ENCODE assay signal across 8 cellular contexts in genomic region chr7:129952653-129953560, GRCh38. TPM values are rescaled to one million over a fixed set of nuclear protein-coding genes. Genes with fewer than 3 reads are reported as not detected.
DNase-seq lines count a peak whose midpoint lies in the region; ATAC-seq, FAIRE-seq and TF ChIP-seq lines count a peak whose summit lies in the region.

UBE2H (minus strand) TSS chr7:129952960; CDS start chr7:129952555, 405 bp downstream.

- H3K4me1 Mint-ChIP-seq in WTC11: peaks cover 15% of the 10 kb centered on the region
- peaks cover 6 to 8% of the 10 kb centered on the region in 2 donors for H3K4me1 Mint-ChIP-seq in immature natural killer cell

- H3K9me3 Mint-ChIP-seq in WTC11 (no peaks in the 10 kb centered on the region), immature natural killer cell (no peaks in the 10 kb centered on the region)

- peak; percentile 81 for TF ChIP-seq POLR2A in A549 (IDR thresholded peaks at IDR 0.05; ENCODE audit: low read length)

- CTCF ChIA-PET in A549 (lab: Yijun Ruan, JAX): interaction anchor here (0.6 to 1.9 kb wide), 3 partner anchors 20 to 289 kb away, joined by 3 to 7 read pairs (median 3); no protein-coding TSS in a partner anchor
- CTCF ChIA-PET in WTC11 (lab: Charles Lee): interaction anchor here (0.6 kb wide), 1 partner anchor 49 kb away, joined by 4 read pairs; no protein-coding TSS in a partner anchor

- POLR2A ChIA-PET in A549 (lab: Yijun Ruan, JAX) (interaction anchor here (0.6 to 1.9 kb wide), 2 partner anchors 46 to 56 kb away, joined by 6 to 9 read pairs; no protein-coding TSS in a partner anchor), WTC11 (lab: Charles Lee) (no interaction called here)

- FAIRE-seq in A549 (lab: Jason Lieb, UNC) (no peak), bronchial epithelial cell (lab: Jason Lieb, UNC) (no peak)

- peak within 1 kb of the TSS; percentile 99 for H3K27ac Mint-ChIP-seq in WTC11
- peak within 1 kb of the TSS in 5 of 6 donors; percentile 95 to 100 (median 99) for H3K27ac Mint-ChIP-seq in immature natural killer cell

- no peaks in the 10 kb centered on the region for H3K9me3 ChIP-seq in A549

- no peaks in the 10 kb centered on the region; the same call in 1 of the 2 replicates for H3K27me3 Mint-ChIP-seq in WTC11 (ENCODE audit: low read depth)
- H3K27me3 Mint-ChIP-seq in immature natural killer cell (ENCODE audit: low read depth in 3 of 3): peaks cover 14 to 21% (median 18%) of the 10 kb centered on the region in 3 donors

- peaks cover 24% of the 10 kb centered on the region for H3K4me1 ChIP-seq in A549

- H3K4me3 Mint-ChIP-seq in WTC11: peak within 1 kb of the TSS; percentile 95
- peak within 1 kb of the TSS; percentile 93 to 100 (median 99) for H3K4me3 Mint-ChIP-seq in immature natural killer cell

- H3K27ac ChIP-seq in A549: peak within 1 kb of the TSS; percentile 83 to 95

- 10% methylated on average over 27 of the region's 58 CpGs for WGBS in A549 (ENCODE audit: missing lambda C conversion rate)

- TF ChIP-seq EP300 in A549 (IDR thresholded peaks at IDR 0.05): no peak

- DNase-seq in A549 (ENCODE audit: low read depth in 1 of 2, low spot score in 1 of 2): peak; percentile 92
- DNase-seq in NCI-H2227 treated with DMSO at 0.1 percent for 48 hours (lab: John Stamatoyannopoulos, UW): peak; percentile 85
- DNase-seq in WTC11 (ENCODE audit: low spot score): peak; percentile 91
- DNase-seq in bronchial epithelial cell (ENCODE audit: low read depth): peak; percentile 73
- peak; percentile 82 to 88 (median 85) for DNase-seq in immature natural killer cell
- DNase-seq in smooth muscle cell of the brain vasculature (ENCODE audit: low read depth, low spot score): peak; percentile 81

- H3K27me3 ChIP-seq in bronchial epithelial cell (ENCODE audit: control insufficient read depth, insufficient read depth, low read length): no peaks in the 10 kb centered on the region

- H3K4me3 ChIP-seq in A549 (peak within 1 kb of the TSS; percentile 73), bronchial epithelial cell (ENCODE audit: low read depth, low read length) (peak within 1 kb of the TSS; percentile 90)

- TF ChIP-seq RAD21 in A549 (conservative IDR thresholded peaks at IDR 0.05 in 1 of 2, IDR thresholded peaks at IDR 0.05 in 1 of 2): no peak

- ATAC-seq in A549: peak; percentile 69 to 76
- ATAC-seq in GM18867 (IDR thresholded peaks at IDR 0.05; ENCODE audit: unreplicated experiment): peak; percentile 62
- ATAC-seq in HG03108 (IDR thresholded peaks at IDR 0.05; ENCODE audit: unreplicated experiment): peak; percentile 52
- peak; percentile 61 for ATAC-seq in WTC11

- no peaks in the 10 kb centered on the region for H3K36me3 Mint-ChIP-seq in WTC11
- H3K36me3 Mint-ChIP-seq in immature natural killer cell: peaks cover 0 to 4% (median 0%) of the 10 kb centered on the region in 3 donors

- no peaks in the 10 kb centered on the region for H3K36me3 ChIP-seq in bronchial epithelial cell (ENCODE audit: control insufficient read depth, insufficient read depth, low read length)

- TF ChIP-seq CTCF in A549 (IDR thresholded peaks at IDR 0.05) (no peak), WTC11 (IDR thresholded peaks at IDR 0.05) (no peak), bronchial epithelial cell (IDR thresholded peaks at IDR 0.05; ENCODE audit: insufficient read depth, low read length, severe bottlenecking) (no peak)

- peak within 1 kb of the TSS; percentile 100 for H3K4me2 ChIP-seq in A549

TF ChIP-seq in A549, 52 proteins besides CTCF, POLR2A, EP300 and RAD21 (continues in another document):
- no peak for TF ChIP-seq FOSL2 (IDR thresholded peaks at IDR 0.05)
- peak; percentile 96 for TF ChIP-seq FOSL2 (CRISPR knock-in tag; IDR thresholded peaks at IDR 0.05)
- TF ChIP-seq CHD2 (IDR thresholded peaks at IDR 0.05; ENCODE audit: low read length, partially characterized antibody): peak; percentile 44
- no peak for TF ChIP-seq EHF (CRISPR knock-in tag; IDR thresholded peaks at IDR 0.05)
- peak; percentile 50; the same call in 1 of the 2 replicates for TF ChIP-seq PHF8 (IDR thresholded peaks at IDR 0.05; ENCODE audit: borderline replicate concordance, low read depth)
- TF ChIP-seq E2F6 (IDR thresholded peaks at IDR 0.05; ENCODE audit: borderline replicate concordance, low read depth): no peak
- no peak for TF ChIP-seq PBX3 (IDR thresholded peaks at IDR 0.05)
- TF ChIP-seq JUN (IDR thresholded peaks at IDR 0.05): peak in 1 of 2 experiments; percentile 77; a peak in 2 of 5 replicates
- TF ChIP-seq HOXB13 (CRISPR knock-in tag; IDR thresholded peaks at IDR 0.05; ENCODE audit: low read depth): no peak
- no peak for TF ChIP-seq HES2 (IDR thresholded peaks at IDR 0.05)
- peak; percentile 55; the same call in 1 of the 2 replicates for TF ChIP-seq TP53 (CRISPR knock-in tag; IDR thresholded peaks at IDR 0.05)

TF ChIP-seq in WTC11, 78 proteins besides CTCF, POLR2A, EP300 and RAD21 (continues in another document):
- no peak for TF ChIP-seq TEAD4 (CRISPR knock-in tag; IDR thresholded peaks at IDR 0.05)
- no peak for TF ChIP-seq SMAD3 (CRISPR knock-in tag; IDR thresholded peaks at IDR 0.05; ENCODE audit: borderline replicate concordance)
- TF ChIP-seq ZBTB21 (CRISPR knock-in tag; IDR thresholded peaks at IDR 0.05; ENCODE audit: borderline replicate concordance): no peak
- TF ChIP-seq FOXJ3 (CRISPR knock-in tag; IDR thresholded peaks at IDR 0.05; ENCODE audit: borderline replicate concordance): no peak
- TF ChIP-seq ZMAT4 (CRISPR knock-in tag; IDR thresholded peaks at IDR 0.05): no peak
- no peak for TF ChIP-seq JAZF1 (CRISPR knock-in tag; IDR thresholded peaks at IDR 0.05)
- TF ChIP-seq NR3C1 (CRISPR knock-in tag; conservative IDR thresholded peaks at IDR 0.05; ENCODE audit: low read depth): no peak
- TF ChIP-seq OVOL2 (CRISPR knock-in tag; IDR thresholded peaks at IDR 0.05; ENCODE audit: borderline replicate concordance): no peak
- peak; percentile 80 for TF ChIP-seq ZNF281 (CRISPR knock-in tag; IDR thresholded peaks at IDR 0.05)
- TF ChIP-seq TCF7 (CRISPR knock-in tag; IDR thresholded peaks at IDR 0.05; ENCODE audit: low read depth): 0 out of 2 replicates have a peak, but pooled peaks have one; percentile 57
- TF ChIP-seq ZNF263 (CRISPR knock-in tag; IDR thresholded peaks at IDR 0.05; ENCODE audit: low read depth): no peak
- 0 out of 2 replicates have a peak, but pooled peaks have one; percentile 30 for TF ChIP-seq CREB1 (CRISPR knock-in tag; IDR thresholded peaks at IDR 0.05)
- no peak for TF ChIP-seq ZBTB43 (CRISPR knock-in tag; IDR thresholded peaks at IDR 0.05)
- peak; percentile 91 for TF ChIP-seq SP1 (CRISPR knock-in tag; conservative IDR thresholded peaks at IDR 0.05)
- TF ChIP-seq ZNF396 (CRISPR knock-in tag; IDR thresholded peaks at IDR 0.05; ENCODE audit: borderline replicate concordance): no peak
- no peak for TF ChIP-seq USF1 (CRISPR knock-in tag; IDR thresholded peaks at IDR 0.05)
- TF ChIP-seq SMAD4 (CRISPR knock-in tag; IDR thresholded peaks at IDR 0.05): no peak
- no peak for TF ChIP-seq SOX15 (CRISPR knock-in tag; IDR thresholded peaks at IDR 0.05)

RNA-seq across cellular contexts. Expression of gene UBE2H, which starts in this region (rescaled TPM):
- 99.2 and 119 TPM in 2 replicates for polyA plus RNA-seq in A549 (2011; rRNA removed)
- polyA plus RNA-seq in A549 (2012; cell fraction: cytosol; rRNA removed): 20.6 and 26.7 TPM in 2 replicates
- 20.0 and 30.7 TPM in 2 replicates for polyA plus RNA-seq in A549 (2012; cell fraction: nucleus; rRNA removed)
- 61.4 to 73.5 TPM (median 69.9 TPM) in 3 replicates for polyA plus RNA-seq in A549 (2017; fragmentation: RNase III; extraction: RNeasy Plus Mini Kit Qiagen cat#74134 plus additional on column Dnase treatment)
- polyA minus RNA-seq in A549 (2011; rRNA and poly(A)+ RNA removed): 47.4 and 49.8 TPM in 2 replicates
- total RNA-seq in WTC11 (2021): 55.0 to 65.8 TPM (median 63.4 TPM) in 3 replicates
- 50.0 and 84.2 TPM in 2 replicates for total RNA-seq in bronchial epithelial cell
- polyA plus RNA-seq in immature natural killer cell: 10 to 100 TPM; 28.1 to 71.9 (median 32.2) TPM

Comparison
In these comparisons a context has a peak if more than half of its experiments do, and no peak if none do; other contexts are left out.
1. Peak in every context shown above with its lines: DNase-seq, ATAC-seq, H3K4me3 ChIP-seq and H3K27ac ChIP-seq.